22 cellular contexts compared by ENCODE assay signal in the genomic region with DNA sequence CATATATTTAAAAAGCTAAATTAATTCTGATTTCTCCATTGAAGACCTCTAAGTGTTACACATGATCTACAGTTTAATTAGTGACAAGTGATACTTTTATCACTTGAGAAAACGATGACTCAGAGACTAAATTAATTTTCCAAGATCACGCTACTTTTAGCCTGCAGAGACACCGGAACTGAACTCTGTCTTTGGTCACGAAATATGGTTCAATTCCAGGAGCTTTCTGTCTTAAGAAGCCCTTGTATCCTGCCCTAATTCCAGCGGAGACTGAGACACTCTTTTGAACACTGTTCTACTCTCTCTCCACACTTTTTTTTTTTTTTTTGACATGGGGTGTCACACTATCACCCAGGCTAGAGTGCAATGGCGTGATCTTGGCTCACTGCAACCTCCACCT.
DNase-seq lines count a peak whose midpoint lies in the region; ATAC-seq and TF ChIP-seq lines count a peak whose summit lies in the region.
"Had no signal": no experiment of that assay in that cellular context is flagged by ENCODE, and none has a peak within 500 bp of the region (broad histone marks: within the 10 kb centered on the region; RNA-seq: fewer than 3 reads in every experiment).

No MANE protein-coding gene starts in this region.

- CTCF ChIA-PET in CD4-positive, alpha-beta T cell (lab: Charles Lee): interaction anchor here (2.0 kb wide), 1 partner anchor 146 kb away, joined by 10 read pairs; no protein-coding TSS in a partner anchor
- CTCF ChIA-PET in activated CD8-positive, alpha-beta T cell treated with anti-CD3 and anti-CD28 coated beads for 36 hours (lab: Charles Lee): interaction anchor here (0.6 to 3.6 kb wide), 2 partner anchors 147 to 150 kb away, joined by 3 to 23 read pairs; no protein-coding TSS in a partner anchor
- CTCF ChIA-PET in naive thymus-derived CD4-positive, alpha-beta T cell (lab: Charles Lee): no interaction called here

- no peaks in the 10 kb centered on the region for H3K9me3 ChIP-seq in BLaER1
- H3K9me3 ChIP-seq in CD4-positive, alpha-beta T cell (ENCODE audit: control insufficient read depth, low read length): no peaks in the 10 kb centered on the region
- H3K9me3 ChIP-seq in naive thymus-derived CD4-positive, alpha-beta T cell (ENCODE audit: control insufficient read depth in 2 of 3, low read length in 3 of 3): no peaks in the 10 kb centered on the region
- H3K9me3 ChIP-seq: stomach, transverse colon had no signal

- H3K36me3 Mint-ChIP-seq in CD4-positive, alpha-beta T cell (ENCODE audit: low read depth): peaks cover 91% of the 10 kb centered on the region
- peaks cover 60% of the 10 kb centered on the region for H3K36me3 Mint-ChIP-seq in activated CD8-positive, alpha-beta T cell treated with anti-CD3 and anti-CD28 coated beads for 36 hours (ENCODE audit: low read depth)
- H3K36me3 Mint-ChIP-seq in naive thymus-derived CD4-positive, alpha-beta T cell: peaks cover 0 to 60% (median 35%) of the 10 kb centered on the region in 5 donors

- H3K27ac Mint-ChIP-seq in CD4-positive, alpha-beta T cell: peak overlapping the region; percentile 71
- H3K27ac Mint-ChIP-seq in activated CD8-positive, alpha-beta T cell treated with anti-CD3 and anti-CD28 coated beads for 36 hours: peak overlapping the region; percentile 76
- H3K27ac Mint-ChIP-seq in naive thymus-derived CD4-positive, alpha-beta T cell: peak overlapping the region in 8 of 9 donors; percentile 11 to 92 (median 88)
- H3K27ac Mint-ChIP-seq: nephron progenitor cell had no signal

- peak overlapping the region; percentile 91 for H3K27ac ChIP-seq in BLaER1
- H3K27ac ChIP-seq in CD4-positive, alpha-beta T cell (ENCODE audit: low read depth, low read length): no peak overlapping the region
- H3K27ac ChIP-seq in naive thymus-derived CD4-positive, alpha-beta T cell (ENCODE audit: low read depth, low read length): peak overlapping the region; percentile 11
- H3K27ac ChIP-seq: PC-9 had no signal

- H3K4me1 ChIP-seq in BLaER1: peaks cover 94% of the 10 kb centered on the region
- peaks cover 23 to 26% of the 10 kb centered on the region in 2 donors for H3K4me1 ChIP-seq in naive thymus-derived CD4-positive, alpha-beta T cell (ENCODE audit: control insufficient read depth in 2 of 2, insufficient read depth in 2 of 2, low read length in 2 of 2)

- ATAC-seq in CD4-positive, alpha-beta T cell (ENCODE audit: poor library complexity): no peak
- no peak for ATAC-seq in activated CD8-positive, alpha-beta T cell treated with anti-CD3 and anti-CD28 coated beads for 36 hours
- ATAC-seq in naive thymus-derived CD4-positive, alpha-beta T cell: no peak
- ATAC-seq in GM21529 (IDR thresholded peaks at IDR 0.05; ENCODE audit: unreplicated experiment): no peak

- no peaks in the 10 kb centered on the region for H4K20me1 ChIP-seq in BLaER1

- peak overlapping the region; percentile 82 for H3K4me2 ChIP-seq in BLaER1
- H3K4me2 ChIP-seq: PC-9 had no signal

- POLR2A ChIA-PET in CD4-positive, alpha-beta T cell (lab: Charles Lee): interaction anchor here (1.5 to 3.2 kb wide), 3 partner anchors 10 to 64 kb away, joined by 5 to 17 read pairs (median 8); a partner anchor contains a TSS
- POLR2A ChIA-PET in activated CD8-positive, alpha-beta T cell treated with anti-CD3 and anti-CD28 coated beads for 36 hours (lab: Charles Lee): no interaction called here
- POLR2A ChIA-PET in naive thymus-derived CD4-positive, alpha-beta T cell (lab: Charles Lee): no interaction called here

- DNase-seq in CD4-positive, alpha-beta T cell: no peak
- no peak for DNase-seq in activated CD8-positive, alpha-beta T cell treated with anti-CD3 and anti-CD28 coated beads for 36 hours
- no peak for DNase-seq in naive thymus-derived CD4-positive, alpha-beta T cell
- DNase-seq in Ammon's horn (ENCODE audit: low spot score) (no peak), UCSD-AML1 (lab: John Stamatoyannopoulos, UW; ENCODE audit: unreplicated experiment) (no peak)
- DNase-seq: activated CD4-positive, CD25-positive, alpha-beta regulatory T cell treated with anti-CD3 and anti-CD28 coated beads, Interleukin-2, amount 50 U/mL, for 72 hours; activated gamma-delta T cell treated with Interleukin-2 at 50 U/mL for 16 hours; Calu3; cerebellar nuclear complex; effector CD4-positive, alpha-beta T cell; KG1; mesendoderm; NCI-H187; NCI-H774; nephron progenitor cell; PC-9; stimulated activated CD4-positive, alpha-beta T cell treated with anti-CD3 and anti-CD28 coated beads, Interleukin-1b, Interleukin-23, amount 100 ng/mL, for 48 hours; stomach; T-helper 9 cell; transverse colon had no signal

- H3K36me3 ChIP-seq in BLaER1: peaks cover 42% of the 10 kb centered on the region
- H3K36me3 ChIP-seq in naive thymus-derived CD4-positive, alpha-beta T cell (ENCODE audit: control insufficient read depth in 2 of 3, insufficient read depth in 3 of 3, low read length in 3 of 3): peaks cover 3 to 49% (median 6%) of the 10 kb centered on the region in 3 experiments

- no peak overlapping the region for H3K4me3 ChIP-seq in BLaER1
- no peak overlapping the region for H3K4me3 ChIP-seq in naive thymus-derived CD4-positive, alpha-beta T cell (ENCODE audit: low read length)
- H3K4me3 ChIP-seq: PC-9, stomach, transverse colon had no signal

- no peaks in the 10 kb centered on the region for H3K27me3 ChIP-seq in BLaER1
- no peaks in the 10 kb centered on the region for H3K27me3 ChIP-seq in CD4-positive, alpha-beta T cell (ENCODE audit: control insufficient read depth, insufficient read depth, low read length)
- no peaks in the 10 kb centered on the region for H3K27me3 ChIP-seq in naive thymus-derived CD4-positive, alpha-beta T cell (ENCODE audit: control insufficient read depth in 2 of 2, insufficient read depth in 2 of 2, low read length in 2 of 2)
- H3K27me3 ChIP-seq: stomach, transverse colon had no signal

- intact Hi-C loops in CD4-positive, alpha-beta T cell (cut with DNase I, micrococcal nuclease): loop anchor here (5.0 to 10.0 kb wide), 2 partner anchors 146 to 237 kb away; a partner anchor contains a TSS
- intact Hi-C loops in activated CD8-positive, alpha-beta T cell treated with anti-CD3 and anti-CD28 coated beads for 36 hours (cut with micrococcal nuclease): no loop called here
- intact Hi-C loops in naive thymus-derived CD4-positive, alpha-beta T cell (cut with micrococcal nuclease): loop anchor here (1.0 to 10.0 kb wide), 2 partner anchors 64 to 906 kb away; a partner anchor contains a TSS

- TF ChIP-seq CTCF in CD4-positive, alpha-beta T cell (IDR thresholded peaks at IDR 0.05): no peak
- no peak for TF ChIP-seq CTCF in activated CD8-positive, alpha-beta T cell treated with anti-CD3 and anti-CD28 coated beads for 36 hours (IDR thresholded peaks at IDR 0.05)

- H3K4me1 Mint-ChIP-seq in CD4-positive, alpha-beta T cell (ENCODE audit: low read depth): peaks cover 64% of the 10 kb centered on the region
- H3K4me1 Mint-ChIP-seq in activated CD8-positive, alpha-beta T cell treated with anti-CD3 and anti-CD28 coated beads for 36 hours (ENCODE audit: low read depth): peaks cover 66% of the 10 kb centered on the region
- peaks cover 35 to 79% (median 64%) of the 10 kb centered on the region in 7 donors for H3K4me1 Mint-ChIP-seq in naive thymus-derived CD4-positive, alpha-beta T cell

- no peak overlapping the region for H3K9ac ChIP-seq in BLaER1

- no peak overlapping the region for H3K4me3 Mint-ChIP-seq in CD4-positive, alpha-beta T cell
- no peak overlapping the region for H3K4me3 Mint-ChIP-seq in activated CD8-positive, alpha-beta T cell treated with anti-CD3 and anti-CD28 coated beads for 36 hours
- H3K4me3 Mint-ChIP-seq in naive thymus-derived CD4-positive, alpha-beta T cell: peak overlapping the region in 4 of 10 donors; percentile 54 to 75 (median 68)
- H3K4me3 Mint-ChIP-seq: nephron progenitor cell had no signal

- no peaks in the 10 kb centered on the region for H3K27me3 Mint-ChIP-seq in CD4-positive, alpha-beta T cell
- H3K27me3 Mint-ChIP-seq in activated CD8-positive, alpha-beta T cell treated with anti-CD3 and anti-CD28 coated beads for 36 hours: no peaks in the 10 kb centered on the region
- no peaks in the 10 kb centered on the region for H3K27me3 Mint-ChIP-seq in naive thymus-derived CD4-positive, alpha-beta T cell

- H3K9me3 Mint-ChIP-seq in CD4-positive, alpha-beta T cell: no peaks in the 10 kb centered on the region
- no peaks in the 10 kb centered on the region for H3K9me3 Mint-ChIP-seq in activated CD8-positive, alpha-beta T cell treated with anti-CD3 and anti-CD28 coated beads for 36 hours
- H3K9me3 Mint-ChIP-seq in naive thymus-derived CD4-positive, alpha-beta T cell: no peaks in the 10 kb centered on the region
- H3K9me3 Mint-ChIP-seq: nephron progenitor cell had no signal
